20 cellular contexts compared by ENCODE assay signal in the genomic region with DNA sequence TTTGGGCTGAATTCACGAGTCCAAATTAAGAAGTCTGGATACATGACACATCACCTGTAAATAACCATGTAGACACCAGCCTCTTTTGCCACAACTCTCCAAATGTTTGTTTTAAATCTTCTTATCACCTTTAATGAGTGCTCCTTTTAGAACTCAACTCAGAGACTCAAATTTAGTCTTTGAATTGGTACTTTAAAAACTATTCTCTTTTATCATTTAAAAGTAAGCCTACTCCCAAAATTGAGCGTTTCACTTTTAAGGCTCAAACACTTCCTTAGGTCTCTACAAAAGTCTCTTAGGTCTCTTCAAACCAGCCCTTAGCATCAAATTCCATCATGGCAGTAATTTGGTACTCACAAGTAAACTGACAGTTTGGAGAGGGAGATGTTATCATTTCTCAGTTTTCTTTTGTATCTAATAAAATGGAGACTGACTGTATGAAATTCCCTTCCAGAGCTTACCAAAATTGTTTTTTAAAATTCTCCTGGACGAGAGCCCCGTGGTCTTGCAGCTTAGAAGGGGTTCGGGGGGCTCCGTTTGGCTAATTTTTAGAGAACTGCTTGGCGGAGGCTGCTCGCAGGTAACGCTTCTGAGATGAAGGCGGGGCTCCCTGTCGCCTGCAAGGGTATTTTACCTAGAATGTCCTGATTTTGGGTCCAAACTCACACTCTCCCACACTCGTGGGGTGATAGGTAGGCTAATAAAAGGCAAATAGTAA.
A peak's percentile ranks its signal among the peaks of the same experiment; 100 is the strongest.
DNase-seq lines count a peak whose midpoint lies in the region; ATAC-seq, FAIRE-seq and TF ChIP-seq lines count a peak whose summit lies in the region.
"Had no signal": no experiment of that assay in that cellular context is flagged by ENCODE, and none has a peak within 500 bp of the region (broad histone marks: within the 10 kb centered on the region; RNA-seq: fewer than 3 reads in every experiment).

No MANE protein-coding gene starts in this region.

- no peaks in the 10 kb centered on the region for H4K20me1 ChIP-seq in astrocyte (ENCODE audit: insufficient read depth, low read length)
- H4K20me1 ChIP-seq in osteoblast (ENCODE audit: insufficient read depth, low read length) = no peaks in the 10 kb centered on the region

- no peaks in the 10 kb centered on the region for H3K36me3 Mint-ChIP-seq in astrocyte (ENCODE audit: low read depth, unreplicated experiment)
- H3K36me3 Mint-ChIP-seq: CD4-positive, CD25-positive, alpha-beta regulatory T cell had no signal

- ATAC-seq in GM18909 (IDR thresholded peaks at IDR 0.05; ENCODE audit: poor library complexity, unreplicated experiment) = no peak
- no peak for ATAC-seq in GM19035 (IDR thresholded peaks at IDR 0.05; ENCODE audit: unreplicated experiment)
- ATAC-seq: HepG2, Panc1, Right ventricle myocardium inferior had no signal

- peaks cover 20% of the 10 kb centered on the region for H3K9me3 Mint-ChIP-seq in astrocyte (ENCODE audit: unreplicated experiment)

- DNase-seq in astrocyte (ENCODE audit: low read depth) (no peak), osteoblast (ENCODE audit: insufficient read length, low spot score, missing footprints) (peak; percentile 65), NCI-H510A (lab: John Stamatoyannopoulos, UW) (no peak)
- DNase-seq in stimulated activated CD4-positive, alpha-beta T cell treated with anti-CD3 and anti-CD28 coated beads, Interleukin-15, amount 100 ng/mL, for 24 hours = no peak
- DNase-seq: CD4-positive, CD25-positive, alpha-beta regulatory T cell; DMS53; MM.1S; NCI-H1105; NCI-H187; NCI-H446; NCI-H774 had no signal

- H3K4me1 ChIP-seq in HUES48 (ENCODE audit: control insufficient read depth, insufficient read depth, low read length) (peaks cover 66% of the 10 kb centered on the region), astrocyte (ENCODE audit: insufficient read depth, low read length) (peaks cover 20% of the 10 kb centered on the region), iPS-15b (ENCODE audit: control insufficient read depth, insufficient read depth, low read length) (peaks cover 12% of the 10 kb centered on the region), osteoblast (ENCODE audit: insufficient read depth, low read length) (peaks cover 9% of the 10 kb centered on the region)

- no peak overlapping the region for H3K4me3 Mint-ChIP-seq in astrocyte (ENCODE audit: unreplicated experiment)

- H3K4me3 ChIP-seq in HUES48 (ENCODE audit: low read depth, low read length) (peak overlapping the region; percentile 22; the same call in 1 of the 2 replicates), astrocyte (ENCODE audit: insufficient read depth, low read depth, low read length) (no peak overlapping the region), iPS-15b (ENCODE audit: low read depth, low read length) (peak overlapping the region; percentile 31), osteoblast (ENCODE audit: insufficient read depth, low read length) (no peak overlapping the region)

- H3K4me1 Mint-ChIP-seq in astrocyte (ENCODE audit: low read depth, unreplicated experiment) = peaks cover 17% of the 10 kb centered on the region

- H3K36me3 ChIP-seq in HUES48 (ENCODE audit: control insufficient read depth, insufficient read depth, low read length) (no peaks in the 10 kb centered on the region), astrocyte (ENCODE audit: insufficient read depth, low read length) (no peaks in the 10 kb centered on the region), iPS-15b (ENCODE audit: control insufficient read depth, insufficient read depth, low read length) (no peaks in the 10 kb centered on the region), osteoblast (ENCODE audit: insufficient read depth, low read length) (no peaks in the 10 kb centered on the region)

- H3K9me3 ChIP-seq in HUES48 (ENCODE audit: control insufficient read depth, insufficient read depth, low read length) (no peaks in the 10 kb centered on the region), astrocyte (ENCODE audit: insufficient read depth, low read depth, low read length) (no peaks in the 10 kb centered on the region), iPS-15b (ENCODE audit: control insufficient read depth, insufficient read depth, low read length) (no peaks in the 10 kb centered on the region), osteoblast (ENCODE audit: low read depth, low read length) (no peaks in the 10 kb centered on the region)

- no peak for FAIRE-seq in astrocyte (lab: Jason Lieb, UNC)
- FAIRE-seq: G401.6, GM12892, HepG2 had no signal

- H3K27ac ChIP-seq in HUES48 (ENCODE audit: low read depth, low read length) = no peak overlapping the region
- no peak overlapping the region for H3K27ac ChIP-seq in astrocyte (ENCODE audit: low read depth, low read length)
- no peak overlapping the region for H3K27ac ChIP-seq in osteoblast (ENCODE audit: low read depth, low read length)

- TF ChIP-seq CTCF in astrocyte (IDR thresholded peaks at IDR 0.05; ENCODE audit: insufficient read depth, low read depth, low read length) (no peak), osteoblast (IDR thresholded peaks at IDR 0.05; ENCODE audit: extremely low read depth, low read depth, low read length) (no peak)

- no peak overlapping the region for H2AFZ ChIP-seq in astrocyte (ENCODE audit: low read depth, low read length)
- no peak overlapping the region for H2AFZ ChIP-seq in osteoblast (ENCODE audit: low read length)

- H3K27me3 ChIP-seq in HUES48 (ENCODE audit: control insufficient read depth, insufficient read depth, low read length) (peaks cover 100% of the 10 kb centered on the region), astrocyte (ENCODE audit: insufficient read depth, low read length) (peaks cover 72% of the 10 kb centered on the region), iPS-15b (ENCODE audit: control insufficient read depth, insufficient read depth, low read length) (peaks cover 100% of the 10 kb centered on the region), osteoblast (ENCODE audit: insufficient read depth, low read length) (peaks cover 100% of the 10 kb centered on the region)

- peaks cover 91% of the 10 kb centered on the region for H3K27me3 Mint-ChIP-seq in astrocyte (ENCODE audit: low read depth, unreplicated experiment)

- H3K4me2 ChIP-seq in astrocyte (ENCODE audit: low read length) = peak overlapping the region; percentile 94
- no peak overlapping the region for H3K4me2 ChIP-seq in osteoblast (ENCODE audit: insufficient read depth, low read length)

- H3K27ac Mint-ChIP-seq in astrocyte (ENCODE audit: unreplicated experiment) = no peak overlapping the region

- H3K79me2 ChIP-seq in astrocyte (ENCODE audit: insufficient read depth, low read length) (peaks cover 32% of the 10 kb centered on the region), osteoblast (ENCODE audit: insufficient read depth, low read length) (no peaks in the 10 kb centered on the region)

- H3K9ac ChIP-seq in HUES48 (ENCODE audit: low read depth, low read length) (no peak overlapping the region), astrocyte (ENCODE audit: low read length) (no peak overlapping the region), iPS-15b (ENCODE audit: low read depth, low read length) (no peak overlapping the region)

Comparison
In these comparisons a context has a peak if more than half of its experiments do, and no peak if none do; other contexts are left out.
1. H3K4me3 ChIP-seq: peak in HUES48 (single experiment) and iPS-15b (single experiment); none in astrocyte (single experiment) and osteoblast (single experiment).